Comparison of ENCODE assay signal across 1 cellular context in the genomic region with DNA sequence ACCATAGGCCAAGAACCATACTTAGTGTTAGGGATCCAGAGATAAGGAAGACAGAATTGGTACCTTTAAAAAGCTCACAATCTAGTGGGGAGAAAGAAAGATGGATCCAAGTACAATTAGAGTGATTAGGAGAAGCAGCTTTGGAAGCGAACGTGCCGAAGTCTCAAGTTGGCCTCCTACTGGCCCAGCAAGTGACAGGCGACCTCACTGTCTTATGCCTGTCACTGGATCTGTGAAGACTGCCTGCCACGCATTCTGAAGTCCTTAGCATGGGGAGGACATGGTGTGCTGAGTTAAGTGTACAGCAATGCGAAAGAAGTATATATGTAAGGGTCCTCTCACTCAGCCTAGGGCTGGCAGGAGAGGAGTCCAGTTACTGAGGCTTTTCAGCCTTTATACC.
TF ChIP-seq lines count a peak whose summit lies in the region.

No MANE protein-coding gene starts in this region.

TF ChIP-seq in WTC11, 78 proteins besides CTCF, POLR2A, EP300 and RAD21 (continued from another document):
- TF ChIP-seq, protein P1, sequence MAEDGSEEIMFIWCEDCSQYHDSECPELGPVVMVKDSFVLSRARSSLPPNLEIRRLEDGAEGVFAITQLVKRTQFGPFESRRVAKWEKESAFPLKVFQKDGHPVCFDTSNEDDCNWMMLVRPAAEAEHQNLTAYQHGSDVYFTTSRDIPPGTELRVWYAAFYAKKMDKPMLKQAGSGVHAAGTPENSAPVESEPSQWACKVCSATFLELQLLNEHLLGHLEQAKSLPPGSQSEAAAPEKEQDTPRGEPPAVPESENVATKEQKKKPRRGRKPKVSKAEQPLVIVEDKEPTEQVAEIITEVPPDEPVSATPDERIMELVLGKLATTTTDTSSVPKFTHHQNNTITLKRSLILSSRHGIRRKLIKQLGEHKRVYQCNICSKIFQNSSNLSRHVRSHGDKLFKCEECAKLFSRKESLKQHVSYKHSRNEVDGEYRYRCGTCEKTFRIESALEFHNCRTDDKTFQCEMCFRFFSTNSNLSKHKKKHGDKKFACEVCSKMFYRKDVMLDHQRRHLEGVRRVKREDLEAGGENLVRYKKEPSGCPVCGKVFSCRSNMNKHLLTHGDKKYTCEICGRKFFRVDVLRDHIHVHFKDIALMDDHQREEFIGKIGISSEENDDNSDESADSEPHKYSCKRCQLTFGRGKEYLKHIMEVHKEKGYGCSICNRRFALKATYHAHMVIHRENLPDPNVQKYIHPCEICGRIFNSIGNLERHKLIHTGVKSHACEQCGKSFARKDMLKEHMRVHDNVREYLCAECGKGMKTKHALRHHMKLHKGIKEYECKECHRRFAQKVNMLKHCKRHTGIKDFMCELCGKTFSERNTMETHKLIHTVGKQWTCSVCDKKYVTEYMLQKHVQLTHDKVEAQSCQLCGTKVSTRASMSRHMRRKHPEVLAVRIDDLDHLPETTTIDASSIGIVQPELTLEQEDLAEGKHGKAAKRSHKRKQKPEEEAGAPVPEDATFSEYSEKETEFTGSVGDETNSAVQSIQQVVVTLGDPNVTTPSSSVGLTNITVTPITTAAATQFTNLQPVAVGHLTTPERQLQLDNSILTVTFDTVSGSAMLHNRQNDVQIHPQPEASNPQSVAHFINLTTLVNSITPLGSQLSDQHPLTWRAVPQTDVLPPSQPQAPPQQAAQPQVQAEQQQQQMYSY (CRISPR knock-in tag; IDR thresholded peaks at IDR 0.05), result no peak
- TF ChIP-seq NFE2L1 (CRISPR knock-in tag; IDR thresholded peaks at IDR 0.05) (no peak), KAT7 (CRISPR knock-in tag; IDR thresholded peaks at IDR 0.05; ENCODE audit: borderline replicate concordance) (no peak), SOX15 (CRISPR knock-in tag; IDR thresholded peaks at IDR 0.05) (no peak)
- TF ChIP-seq, protein P2, sequence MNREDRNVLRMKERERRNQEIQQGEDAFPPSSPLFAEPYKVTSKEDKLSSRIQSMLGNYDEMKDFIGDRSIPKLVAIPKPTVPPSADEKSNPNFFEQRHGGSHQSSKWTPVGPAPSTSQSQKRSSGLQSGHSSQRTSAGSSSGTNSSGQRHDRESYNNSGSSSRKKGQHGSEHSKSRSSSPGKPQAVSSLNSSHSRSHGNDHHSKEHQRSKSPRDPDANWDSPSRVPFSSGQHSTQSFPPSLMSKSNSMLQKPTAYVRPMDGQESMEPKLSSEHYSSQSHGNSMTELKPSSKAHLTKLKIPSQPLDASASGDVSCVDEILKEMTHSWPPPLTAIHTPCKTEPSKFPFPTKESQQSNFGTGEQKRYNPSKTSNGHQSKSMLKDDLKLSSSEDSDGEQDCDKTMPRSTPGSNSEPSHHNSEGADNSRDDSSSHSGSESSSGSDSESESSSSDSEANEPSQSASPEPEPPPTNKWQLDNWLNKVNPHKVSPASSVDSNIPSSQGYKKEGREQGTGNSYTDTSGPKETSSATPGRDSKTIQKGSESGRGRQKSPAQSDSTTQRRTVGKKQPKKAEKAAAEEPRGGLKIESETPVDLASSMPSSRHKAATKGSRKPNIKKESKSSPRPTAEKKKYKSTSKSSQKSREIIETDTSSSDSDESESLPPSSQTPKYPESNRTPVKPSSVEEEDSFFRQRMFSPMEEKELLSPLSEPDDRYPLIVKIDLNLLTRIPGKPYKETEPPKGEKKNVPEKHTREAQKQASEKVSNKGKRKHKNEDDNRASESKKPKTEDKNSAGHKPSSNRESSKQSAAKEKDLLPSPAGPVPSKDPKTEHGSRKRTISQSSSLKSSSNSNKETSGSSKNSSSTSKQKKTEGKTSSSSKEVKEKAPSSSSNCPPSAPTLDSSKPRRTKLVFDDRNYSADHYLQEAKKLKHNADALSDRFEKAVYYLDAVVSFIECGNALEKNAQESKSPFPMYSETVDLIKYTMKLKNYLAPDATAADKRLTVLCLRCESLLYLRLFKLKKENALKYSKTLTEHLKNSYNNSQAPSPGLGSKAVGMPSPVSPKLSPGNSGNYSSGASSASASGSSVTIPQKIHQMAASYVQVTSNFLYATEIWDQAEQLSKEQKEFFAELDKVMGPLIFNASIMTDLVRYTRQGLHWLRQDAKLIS (CRISPR knock-in tag; IDR thresholded peaks at IDR 0.05; ENCODE audit: borderline replicate concordance), result no peak
TF ChIP-seq in WTC11: peak in this region for 0.
